In the genomic region with DNA sequence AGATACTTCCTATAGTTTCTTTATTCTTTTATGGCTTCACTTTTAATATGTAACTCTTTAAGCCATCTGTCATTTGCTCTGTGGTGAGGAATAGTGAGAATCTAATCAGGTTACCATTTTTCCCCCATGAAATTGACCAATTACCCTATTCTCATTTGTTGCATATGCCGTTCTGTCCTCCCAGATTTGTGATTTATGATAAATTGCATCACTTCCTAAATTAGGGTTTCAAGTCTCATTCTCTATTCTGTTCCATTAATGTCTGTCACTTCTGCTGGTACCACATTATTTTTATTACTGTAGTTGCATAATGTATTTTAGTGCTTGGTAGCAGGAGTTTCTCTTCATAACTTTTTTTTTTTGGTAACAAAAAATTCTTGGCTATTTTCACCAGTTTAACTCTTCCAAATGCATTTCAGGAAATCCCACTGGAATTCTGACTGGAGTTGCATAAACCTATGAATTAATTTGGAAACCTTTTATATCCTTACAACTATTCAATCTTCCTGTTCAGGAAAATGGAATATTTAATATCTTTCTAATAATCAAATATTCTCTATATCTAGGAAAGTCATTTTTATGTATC, we compare ENCODE assay signal across 7 cellular contexts. TPM values are rescaled to one million over a fixed set of nuclear protein-coding genes. Genes with fewer than 3 reads are reported as not detected.
DNase-seq lines count a peak whose midpoint lies in the region; ATAC-seq and TF ChIP-seq lines count a peak whose summit lies in the region.

No MANE protein-coding gene starts in this region.

- peak overlapping the region; percentile 2 for H3K27ac Mint-ChIP-seq in central memory CD8-positive, alpha-beta T cell (ENCODE audit: low read depth)

- H3K4me3 Mint-ChIP-seq in central memory CD8-positive, alpha-beta T cell: no peak overlapping the region

- peaks cover 6% of the 10 kb centered on the region; the same call in 1 of the 2 replicates for H3K79me2 ChIP-seq in HCT116 (ENCODE audit: insufficient read depth, low read length)

- DNase-seq in HCT116 (ENCODE audit: low read depth, low spot score) (no peak), NB4 (ENCODE audit: low read depth) (peak; percentile 44), sigmoid colon (no peak)
- DNase-seq in central memory CD8-positive, alpha-beta T cell (ENCODE audit: low spot score in 2 of 2): no peak

- H3K4me2 ChIP-seq in HCT116 (ENCODE audit: low read length): peak overlapping the region; percentile 78

- TF ChIP-seq POLR2A in HCT116 (IDR thresholded peaks at IDR 0.05; ENCODE audit: borderline replicate concordance, extremely low read depth, insufficient read depth, insufficient read length) (no peak), NB4 (IDR thresholded peaks at IDR 0.05; ENCODE audit: extremely low read depth, insufficient read length) (no peak), sigmoid colon (IDR thresholded peaks at IDR 0.05) (no peak)

- WGBS in sigmoid colon, 2 donors: 18 to 27% methylated on average over 1 of the region's 1 CpG

- POLR2A ChIA-PET in HCT116 (lab: Charles Lee): no interaction called here

- H3K9me3 Mint-ChIP-seq in central memory CD8-positive, alpha-beta T cell: peaks cover 5% of the 10 kb centered on the region

- peak overlapping the region; percentile 64; the same call in 1 of the 2 replicates for H3K27ac ChIP-seq in HCT116 (ENCODE audit: low read depth, low read length)
- H3K27ac ChIP-seq in sigmoid colon: peak overlapping the region; percentile 23 to 72 (median 70)

- peaks cover 41% of the 10 kb centered on the region for H3K4me1 Mint-ChIP-seq in central memory CD8-positive, alpha-beta T cell

- TF ChIP-seq CTCF in HCT116 (IDR thresholded peaks at IDR 0.05 in 2 of 3, conservative IDR thresholded peaks at IDR 0.05 in 1 of 3; ENCODE audit: borderline replicate concordance in 1 of 3, insufficient read depth in 1 of 3, low read depth in 2 of 3, low read length in 2 of 3) (no peak), NB4 (IDR thresholded peaks at IDR 0.05; ENCODE audit: low read depth, low read length) (no peak), sigmoid colon (IDR thresholded peaks at IDR 0.05) (no peak)

- H3K9me3 ChIP-seq in HCT116 (ENCODE audit: control insufficient read depth in 1 of 2, insufficient read depth in 1 of 2, low read depth in 1 of 2, low read length in 2 of 2): no peaks in the 10 kb centered on the region
- H3K9me3 ChIP-seq in sigmoid colon: no peaks in the 10 kb centered on the region

- H3K27me3 Mint-ChIP-seq in central memory CD8-positive, alpha-beta T cell: no peaks in the 10 kb centered on the region

- H2AFZ ChIP-seq in HCT116 (ENCODE audit: low read depth, low read length, poor library complexity, severe bottlenecking): no peak overlapping the region

- CTCF ChIA-PET in HCT116 (lab: Charles Lee): no interaction called here

- H3K9ac ChIP-seq in HCT116 (ENCODE audit: low read length): peak overlapping the region; percentile 49

- RAD21 ChIA-PET in HCT116 (lab: Charles Lee; ENCODE audit: low non-redundant PET in 1 of 2, low total read pairs in 2 of 2, uncharacterized antibody in 2 of 2, unreplicated experiment in 2 of 2): no interaction called here

- no peaks in the 10 kb centered on the region for H3K9me2 ChIP-seq in HCT116 (ENCODE audit: insufficient read depth)

- no peaks in the 10 kb centered on the region for H4K20me1 ChIP-seq in HCT116 (ENCODE audit: insufficient read depth)

- ATAC-seq in HCT116: no peak
- ATAC-seq in central memory CD8-positive, alpha-beta T cell (replicated peaks; ENCODE audit: extremely low read depth, poor library complexity, severe bottlenecking): no peak
- ATAC-seq in GM18870 (IDR thresholded peaks at IDR 0.05; ENCODE audit: unreplicated experiment): no peak
- no peak for ATAC-seq in GM21717 (IDR thresholded peaks at IDR 0.05; ENCODE audit: unreplicated experiment)
- ATAC-seq in HG03025 (IDR thresholded peaks at IDR 0.05; ENCODE audit: low FRiP score, unreplicated experiment): no peak

- TF ChIP-seq RAD21 in HCT116 (IDR thresholded peaks at IDR 0.05; ENCODE audit: low read depth): no peak

- H3K36me3 ChIP-seq in HCT116 (ENCODE audit: control insufficient read depth in 1 of 2, insufficient read depth in 2 of 2, low read length in 2 of 2) (peaks cover 0 to 4% of the 10 kb centered on the region in 2 experiments; a peak in 1 of 4 replicates), sigmoid colon (no peaks in the 10 kb centered on the region)

- peaks cover 38 to 51% of the 10 kb centered on the region in 2 experiments for H3K4me1 ChIP-seq in HCT116 (ENCODE audit: control insufficient read depth in 1 of 2, insufficient read depth in 2 of 2, low read length in 2 of 2)
- peaks cover 0 to 36% (median 23%) of the 10 kb centered on the region in 4 donors for H3K4me1 ChIP-seq in sigmoid colon

- peaks cover 2% of the 10 kb centered on the region for H3K36me3 Mint-ChIP-seq in central memory CD8-positive, alpha-beta T cell (ENCODE audit: insufficient read depth)

- H3K27me3 ChIP-seq in HCT116 (ENCODE audit: insufficient read depth, low read length) (no peaks in the 10 kb centered on the region), sigmoid colon (no peaks in the 10 kb centered on the region)

- TF ChIP-seq EP300 in sigmoid colon (IDR thresholded peaks at IDR 0.05): no peak

- intact Hi-C loops in HCT116 (cut with micrococcal nuclease) (no loop called here), sigmoid colon (cut with DNase I) (loop anchor here (5.0 kb wide), 1 partner anchor 58 kb away; no protein-coding TSS in a partner anchor)

- H3K4me3 ChIP-seq in HCT116 (replicated peaks in 1 of 2; ENCODE audit: low read depth in 1 of 2, low read length in 2 of 2) (no peak overlapping the region), NB4 (ENCODE audit: low read depth, low read length) (no peak overlapping the region), sigmoid colon (peak overlapping the region in 1 of 4 donors; percentile 4)

- no TSS peak for BruUV-seq in HCT116 (replicated peaks; lab: Mats Ljungman, UMichigan)

TF ChIP-seq in HCT116, 20 proteins besides CTCF, POLR2A, EP300 and RAD21:
- TF ChIP-seq EZH2 (IDR thresholded peaks at IDR 0.05): no peak
- no peak for TF ChIP-seq ELF1 (IDR thresholded peaks at IDR 0.05; ENCODE audit: borderline replicate concordance, low read depth)
- TF ChIP-seq SIN3A (IDR thresholded peaks at IDR 0.05; ENCODE audit: low read depth): no peak; the same call in 1 of the 2 replicates
- TF ChIP-seq POLR2AphosphoS5 (IDR thresholded peaks at IDR 0.05; ENCODE audit: low read depth, low read length): no peak
- no peak for TF ChIP-seq JUND (IDR thresholded peaks at IDR 0.05)
- no peak for TF ChIP-seq TCF7L2 (IDR thresholded peaks at IDR 0.05; ENCODE audit: borderline replicate concordance, extremely low read depth, insufficient read depth, insufficient read length)
- TF ChIP-seq SP1 (IDR thresholded peaks at IDR 0.05; ENCODE audit: low read depth): no peak
- TF ChIP-seq, protein P1, sequence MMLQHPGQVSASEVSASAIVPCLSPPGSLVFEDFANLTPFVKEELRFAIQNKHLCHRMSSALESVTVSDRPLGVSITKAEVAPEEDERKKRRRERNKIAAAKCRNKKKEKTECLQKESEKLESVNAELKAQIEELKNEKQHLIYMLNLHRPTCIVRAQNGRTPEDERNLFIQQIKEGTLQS (IDR thresholded peaks at IDR 0.05): no peak
- no peak for TF ChIP-seq ZNF274 (IDR thresholded peaks at IDR 0.05; ENCODE audit: low read depth, low read length)
- TF ChIP-seq, protein P2, sequence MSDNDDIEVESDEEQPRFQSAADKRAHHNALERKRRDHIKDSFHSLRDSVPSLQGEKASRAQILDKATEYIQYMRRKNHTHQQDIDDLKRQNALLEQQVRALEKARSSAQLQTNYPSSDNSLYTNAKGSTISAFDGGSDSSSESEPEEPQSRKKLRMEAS (IDR thresholded peaks at IDR 0.05): no peak
- TF ChIP-seq, protein P3, sequence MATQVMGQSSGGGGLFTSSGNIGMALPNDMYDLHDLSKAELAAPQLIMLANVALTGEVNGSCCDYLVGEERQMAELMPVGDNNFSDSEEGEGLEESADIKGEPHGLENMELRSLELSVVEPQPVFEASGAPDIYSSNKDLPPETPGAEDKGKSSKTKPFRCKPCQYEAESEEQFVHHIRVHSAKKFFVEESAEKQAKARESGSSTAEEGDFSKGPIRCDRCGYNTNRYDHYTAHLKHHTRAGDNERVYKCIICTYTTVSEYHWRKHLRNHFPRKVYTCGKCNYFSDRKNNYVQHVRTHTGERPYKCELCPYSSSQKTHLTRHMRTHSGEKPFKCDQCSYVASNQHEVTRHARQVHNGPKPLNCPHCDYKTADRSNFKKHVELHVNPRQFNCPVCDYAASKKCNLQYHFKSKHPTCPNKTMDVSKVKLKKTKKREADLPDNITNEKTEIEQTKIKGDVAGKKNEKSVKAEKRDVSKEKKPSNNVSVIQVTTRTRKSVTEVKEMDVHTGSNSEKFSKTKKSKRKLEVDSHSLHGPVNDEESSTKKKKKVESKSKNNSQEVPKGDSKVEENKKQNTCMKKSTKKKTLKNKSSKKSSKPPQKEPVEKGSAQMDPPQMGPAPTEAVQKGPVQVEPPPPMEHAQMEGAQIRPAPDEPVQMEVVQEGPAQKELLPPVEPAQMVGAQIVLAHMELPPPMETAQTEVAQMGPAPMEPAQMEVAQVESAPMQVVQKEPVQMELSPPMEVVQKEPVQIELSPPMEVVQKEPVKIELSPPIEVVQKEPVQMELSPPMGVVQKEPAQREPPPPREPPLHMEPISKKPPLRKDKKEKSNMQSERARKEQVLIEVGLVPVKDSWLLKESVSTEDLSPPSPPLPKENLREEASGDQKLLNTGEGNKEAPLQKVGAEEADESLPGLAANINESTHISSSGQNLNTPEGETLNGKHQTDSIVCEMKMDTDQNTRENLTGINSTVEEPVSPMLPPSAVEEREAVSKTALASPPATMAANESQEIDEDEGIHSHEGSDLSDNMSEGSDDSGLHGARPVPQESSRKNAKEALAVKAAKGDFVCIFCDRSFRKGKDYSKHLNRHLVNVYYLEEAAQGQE (IDR thresholded peaks at IDR 0.05; ENCODE audit: low read depth): no peak
- no peak for TF ChIP-seq CEBPB (IDR thresholded peaks at IDR 0.05; ENCODE audit: low read depth)
- TF ChIP-seq FOSL1 (IDR thresholded peaks at IDR 0.05; ENCODE audit: low read depth): no peak
- TF ChIP-seq CBX3 (IDR thresholded peaks at IDR 0.05; ENCODE audit: low read depth): no peak
- TF ChIP-seq EGR1 (IDR thresholded peaks at IDR 0.05; ENCODE audit: low read depth): no peak

RNA-seq across cellular contexts. Expression of gene FAM133B, which starts 44.0 kb away (rescaled TPM):
- total RNA-seq in HCT116 (2021; ENCODE audit: unreplicated experiment) (28.8 TPM), sigmoid colon (10 to 100 TPM; 23.8 to 28.3 (median 25.7) TPM)
- polyA plus RNA-seq in HCT116 (2012): 7.2 and 9.0 TPM in 2 replicates
- polyA plus RNA-seq in sigmoid colon: 10 to 100 TPM; 10.9 to 13.4 (median 12.0) TPM
